ENCODE assay signal across 18 cellular contexts in genomic region chr4:41878991-41879491, GRCh38.
"Had no signal": no experiment of that assay in that cellular context is flagged by ENCODE, and none has a peak within 500 bp of the region (broad histone marks: within the 10 kb centered on the region; RNA-seq: fewer than 3 reads in every experiment).

No MANE protein-coding gene starts in this region.

- H3K4me3 Mint-ChIP-seq: activated B cell treated with CpG ODN at 0.5 μM for 24 hours; activated CD4-positive, alpha-beta T cell treated with anti-CD3 and anti-CD28 coated beads, Interleukin-2, amount 10 ng/mL, durations not matched to agents 7 days and 5 days; activated T-helper 17 cell treated with anti-CD3 and anti-CD28 coated beads, Interleukin-2, amount 50 U/mL, for 72 hours; immature natural killer cell; natural killer cell treated with Interleukin-12 subunit alpha and Interleukin-12 subunit beta and Interleukin-15 and Interleukin-18, amount 100 ng/mL, for 72 hours; T-helper 1 cell treated with Interleukin-12 subunit alpha and Interleukin-12 subunit beta and Interleukin-4 antibody, amounts not matched to agents 30 μg/mL and 1 μg/mL, for 36 hours had no signal

- H3K36me3 Mint-ChIP-seq: immature natural killer cell; natural killer cell treated with Interleukin-12 subunit alpha and Interleukin-12 subunit beta and Interleukin-15 and Interleukin-18, amount 100 ng/mL, for 72 hours had no signal

- H3K9me3 ChIP-seq: adrenal gland, colonic mucosa, gastrocnemius medialis, pancreas, stomach, thoracic aorta, uterus had no signal

- ATAC-seq: activated T-helper 17 cell treated with anti-CD3 and anti-CD28 coated beads, Interleukin-2, amount 50 U/mL, for 72 hours; gastrocnemius medialis; left cardiac atrium; natural killer cell treated with Interleukin-12 subunit alpha and Interleukin-12 subunit beta and Interleukin-15 and Interleukin-18, amount 100 ng/mL, for 72 hours; pancreas had no signal

- H3K36me3 ChIP-seq: adrenal gland, colonic mucosa, gastrocnemius medialis, pancreas, stomach, thoracic aorta, uterus had no signal

- H3K27ac Mint-ChIP-seq: activated B cell treated with CpG ODN at 0.5 μM for 24 hours; activated T-helper 17 cell treated with anti-CD3 and anti-CD28 coated beads, Interleukin-2, amount 50 U/mL, for 72 hours; immature natural killer cell; natural killer cell treated with Interleukin-12 subunit alpha and Interleukin-12 subunit beta and Interleukin-15 and Interleukin-18, amount 100 ng/mL, for 72 hours; T-helper 1 cell treated with Interleukin-12 subunit alpha and Interleukin-12 subunit beta and Interleukin-4 antibody, amounts not matched to agents 30 μg/mL and 1 μg/mL, for 36 hours had no signal

- DNase-seq: activated B cell treated with CpG ODN at 0.5 μM for 24 hours; activated CD4-positive, alpha-beta T cell treated with anti-CD3 and anti-CD28 coated beads, Interleukin-2, amount 10 ng/mL, durations not matched to agents 7 days and 5 days; activated naive CD4-positive, alpha-beta T cell treated with anti-CD3 and anti-CD28 coated beads, Interleukin-2, amount 50 U/mL, for 16 hours; activated T-cell treated with anti-CD3 and anti-CD28 coated beads for 4 hours; caudate nucleus; colonic mucosa; effector CD8-positive, alpha-beta T cell; gastrocnemius medialis; immature natural killer cell; left cardiac atrium; pancreas; stomach; uterus had no signal

- H3K4me3 ChIP-seq: adrenal gland, colonic mucosa, gastrocnemius medialis, pancreas, stomach, thoracic aorta, uterus had no signal

- H3K27ac ChIP-seq: colonic mucosa, gastrocnemius medialis, pancreas, stomach, thoracic aorta, uterus had no signal

- H3K4me1 ChIP-seq: colonic mucosa had no signal

- H3K9me3 Mint-ChIP-seq: activated B cell treated with CpG ODN at 0.5 μM for 24 hours; activated CD4-positive, alpha-beta T cell treated with anti-CD3 and anti-CD28 coated beads, Interleukin-2, amount 10 ng/mL, durations not matched to agents 7 days and 5 days; activated T-helper 17 cell treated with anti-CD3 and anti-CD28 coated beads, Interleukin-2, amount 50 U/mL, for 72 hours; natural killer cell treated with Interleukin-12 subunit alpha and Interleukin-12 subunit beta and Interleukin-15 and Interleukin-18, amount 100 ng/mL, for 72 hours; T-helper 1 cell treated with Interleukin-12 subunit alpha and Interleukin-12 subunit beta and Interleukin-4 antibody, amounts not matched to agents 30 μg/mL and 1 μg/mL, for 36 hours had no signal
